17 cellular contexts compared by ENCODE assay signal in the genomic region with DNA sequence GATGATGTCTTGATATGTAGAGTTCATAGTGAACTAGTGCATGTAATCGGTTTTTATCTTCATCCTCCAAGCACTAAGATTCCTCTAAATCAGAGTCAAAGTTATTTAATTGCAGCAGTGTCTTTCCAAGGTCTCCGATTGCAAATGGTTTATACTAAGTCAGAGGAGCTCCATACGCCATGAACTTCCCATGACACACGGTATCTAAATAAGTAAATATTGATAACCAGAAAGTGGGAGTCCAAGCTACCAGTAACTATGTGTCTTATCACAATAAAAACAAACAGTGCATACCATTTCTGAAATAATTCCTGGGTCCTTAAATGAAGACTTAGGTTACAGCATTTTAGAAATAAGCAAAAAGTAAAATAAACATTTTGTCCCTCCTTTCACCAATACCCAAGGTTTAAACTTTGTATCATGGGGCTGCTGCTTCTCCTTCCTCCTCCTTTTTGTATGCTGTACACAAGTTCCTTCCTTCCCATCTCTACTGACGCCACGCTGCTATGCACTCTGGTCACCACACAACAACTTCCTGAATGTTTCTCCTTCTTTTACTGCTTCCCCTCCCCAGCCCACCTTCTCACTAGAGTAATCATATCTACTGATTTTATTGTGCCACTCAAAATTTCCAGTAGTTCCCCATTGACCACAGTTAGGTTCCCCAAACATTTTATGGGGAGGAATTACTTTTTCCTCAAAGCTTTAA. TPM values are rescaled to one million over a fixed set of nuclear protein-coding genes. Genes with fewer than 3 reads are reported as not detected.
A peak's percentile ranks its signal among the peaks of the same experiment; 100 is the strongest.
DNase-seq lines count a peak whose midpoint lies in the region; ATAC-seq and TF ChIP-seq lines count a peak whose summit lies in the region.
"Had no signal": no experiment of that assay in that cellular context is flagged by ENCODE, and none has a peak within 500 bp of the region (broad histone marks: within the 10 kb centered on the region; RNA-seq: fewer than 3 reads in every experiment).

No MANE protein-coding gene starts in this region.

- no peak overlapping the region for H2AK9ac ChIP-seq in IMR-90 (replicated peaks; ENCODE audit: low read depth, low read length, poor library complexity)

- no peaks in the 10 kb centered on the region for H3K36me3 Mint-ChIP-seq in mesothelial cell of epicardium
- H3K36me3 Mint-ChIP-seq: CD14-positive monocyte had no signal

- no TSS peak for BruUV-seq in IMR-90 (replicated peaks; lab: Mats Ljungman, UMichigan)

- peaks cover 8% of the 10 kb centered on the region for H3K4me1 Mint-ChIP-seq in mesothelial cell of epicardium
- H3K4me1 Mint-ChIP-seq: CD14-positive monocyte had no signal

- H2AK5ac ChIP-seq in IMR-90 (ENCODE audit: low read depth, low read length) (no peak overlapping the region), mesendoderm (ENCODE audit: low read length) (no peak overlapping the region)

- H2BK5ac ChIP-seq in IMR-90 (ENCODE audit: low read depth, low read length, poor library complexity, severe bottlenecking): no peak overlapping the region
- no peak overlapping the region for H2BK5ac ChIP-seq in mesendoderm (ENCODE audit: low read length)

- no peak overlapping the region for H2BK15ac ChIP-seq in IMR-90 (ENCODE audit: low read depth, low read length)
- H2BK15ac ChIP-seq in mesendoderm (replicated peaks; ENCODE audit: low read depth): no peak overlapping the region

- peak overlapping the region; percentile 70 for H3K27ac Mint-ChIP-seq in mesothelial cell of epicardium

- intact Hi-C loops in IMR-90 (cut with micrococcal nuclease): no loop called here

- no peak overlapping the region for H4K8ac ChIP-seq in IMR-90 (ENCODE audit: low read depth in 2 of 2, low read length in 2 of 2)
- no peak overlapping the region for H4K8ac ChIP-seq in mesendoderm (ENCODE audit: low read depth, low read length)

- DNase-seq in IMR-90 (peak; percentile 40), fibroblast of pulmonary artery (ENCODE audit: low read depth) (peak; percentile 25), mesothelial cell of epicardium (ENCODE audit: low spot score in 2 of 2, unreplicated experiment in 2 of 2) (no peak), mesendoderm (no peak), DMS79 treated with DMSO at 0.1 percent for 48 hours (lab: John Stamatoyannopoulos, UW) (no peak)
- no peak for DNase-seq in activated effector memory CD4-positive, alpha-beta T cell treated with anti-CD3 and anti-CD28 coated beads, Interleukin-2, amount 50 U/mL, for 16 hours
- DNase-seq in effector memory CD4-positive, alpha-beta T cell: no peak
- DNase-seq: Caco-2, DMS79, GDM1, GM23248, NCI-H1092 treated with DMSO at 0.1 percent for 48 hours, NCI-H1694 treated with DMSO at 0.1 percent for 48 hours, NCI-H69 had no signal

- H3K56ac ChIP-seq in IMR-90 (ENCODE audit: extremely low read depth, insufficient read depth, low read length) (no peak overlapping the region), mesendoderm (ENCODE audit: low read length) (no peak overlapping the region)

- no peak overlapping the region for H3K14ac ChIP-seq in IMR-90 (replicated peaks; ENCODE audit: low read depth, low read length)

- no peak overlapping the region for H4K91ac ChIP-seq in IMR-90 (ENCODE audit: insufficient read depth, low read depth, low read length)

- WGBS in IMR-90 (ENCODE audit: extremely low coverage in 2 of 2, insufficient read length in 1 of 2), 2 experiments: no CpG with 5 or more reads among the region's 6 CpGs
- WGBS in mesendoderm (ENCODE audit: extremely low coverage, insufficient coverage, low lambda C conversion rate): no CpG with 5 or more reads among the region's 6 CpGs

- CTCF ChIA-PET in IMR-90 (lab: Yijun Ruan, JAX): no interaction called here

- peaks cover 4% of the 10 kb centered on the region for H3K9me3 Mint-ChIP-seq in mesothelial cell of epicardium

- TF ChIP-seq CTCF in IMR-90 (conservative IDR thresholded peaks at IDR 0.05; ENCODE audit: low read depth, low read length): no peak
- no peak for TF ChIP-seq CTCF in fibroblast of pulmonary artery (IDR thresholded peaks at IDR 0.05; ENCODE audit: low read length, missing control alignments)
- no peak for TF ChIP-seq CTCF in mesothelial cell of epicardium (IDR thresholded peaks at IDR 0.05; ENCODE audit: unreplicated experiment)

- H3K27me3 ChIP-seq in BLaER1 (no peaks in the 10 kb centered on the region), IMR-90 (ENCODE audit: control insufficient read depth, insufficient read depth, low read length) (peaks cover 2% of the 10 kb centered on the region; the same call in 1 of the 2 replicates), mesendoderm (ENCODE audit: insufficient read depth, low read length, poor library complexity) (no peaks in the 10 kb centered on the region)
- H3K27me3 ChIP-seq in effector memory CD4-positive, alpha-beta T cell (replicated peaks; ENCODE audit: control insufficient read depth, insufficient read depth, low read length, poor library complexity, severe bottlenecking): no peaks in the 10 kb centered on the region

- no peaks in the 10 kb centered on the region for H3K9me3 ChIP-seq in BLaER1
- no peaks in the 10 kb centered on the region for H3K9me3 ChIP-seq in IMR-90 (ENCODE audit: control insufficient read depth, insufficient read depth, low read length)
- no peaks in the 10 kb centered on the region for H3K9me3 ChIP-seq in effector memory CD4-positive, alpha-beta T cell (ENCODE audit: control insufficient read depth, low read length)
- H3K9me3 ChIP-seq: Caco-2 had no signal

- in situ Hi-C loops in IMR-90 (cut with MboI; ENCODE audit: low sequenced_read_pairs): no loop called here

- ATAC-seq in IMR-90 (ENCODE audit: low read depth): peak; percentile 78
- ATAC-seq: K562 had no signal

- dilution Hi-C loops in IMR-90 (cut with HindIII; ENCODE audit: low sequenced_read_pairs, unreplicated experiment): no loop called here

- H3K18ac ChIP-seq in IMR-90 (ENCODE audit: low read depth, low read length) (no peak overlapping the region), mesendoderm (ENCODE audit: low read length) (no peak overlapping the region)

- no peaks in the 10 kb centered on the region for H4K20me1 ChIP-seq in BLaER1
- no peaks in the 10 kb centered on the region for H4K20me1 ChIP-seq in IMR-90 (ENCODE audit: insufficient read depth, low read length)

- TF ChIP-seq RAD21 in IMR-90 (IDR thresholded peaks at IDR 0.05; ENCODE audit: low read length): no peak

- H3K27ac ChIP-seq in BLaER1: no peak overlapping the region
- no peak overlapping the region for H3K27ac ChIP-seq in IMR-90 (ENCODE audit: insufficient read depth, low read length)
- H3K27ac ChIP-seq in mesendoderm (ENCODE audit: low read depth, low read length): no peak overlapping the region
- no peak overlapping the region for H3K27ac ChIP-seq in effector memory CD4-positive, alpha-beta T cell (ENCODE audit: insufficient read depth, low read length, poor library complexity, severe bottlenecking)
- H3K27ac ChIP-seq: GM23248 had no signal

- H4K5ac ChIP-seq in IMR-90 (ENCODE audit: low read depth, low read length) (no peak overlapping the region), mesendoderm (ENCODE audit: low read length) (no peak overlapping the region)

- no peak overlapping the region for H3K4ac ChIP-seq in IMR-90 (ENCODE audit: low read depth, low read length)
- no peak overlapping the region for H3K4ac ChIP-seq in mesendoderm (ENCODE audit: low read depth, low read length)

- H3K4me3 ChIP-seq in BLaER1 (no peak overlapping the region), IMR-90 (ENCODE audit: insufficient read depth, low read depth, low read length) (no peak overlapping the region), fibroblast of pulmonary artery (replicated peaks; ENCODE audit: low read depth, low read length) (no peak overlapping the region), mesendoderm (ENCODE audit: low read length) (no peak overlapping the region)
- H3K4me3 ChIP-seq in effector memory CD4-positive, alpha-beta T cell (ENCODE audit: insufficient read depth, low read depth, low read length, poor library complexity, severe bottlenecking): no peak overlapping the region
- H3K4me3 ChIP-seq: GM23248, K562 had no signal

- H2BK120ac ChIP-seq in IMR-90 (ENCODE audit: low read depth, low read length): no peak overlapping the region
- no peak overlapping the region for H2BK120ac ChIP-seq in mesendoderm (ENCODE audit: low read depth, low read length)

- no peaks in the 10 kb centered on the region for H3K9me1 ChIP-seq in IMR-90 (ENCODE audit: insufficient read depth, low read length)

- H3K23ac ChIP-seq in IMR-90 (ENCODE audit: low read depth, low read length) (no peak overlapping the region), mesendoderm (ENCODE audit: low read length) (no peak overlapping the region)

- H3K79me1 ChIP-seq in IMR-90 (ENCODE audit: low read depth in 1 of 2, low read length in 2 of 2) (no peaks in the 10 kb centered on the region), mesendoderm (ENCODE audit: low read length) (no peaks in the 10 kb centered on the region)

- no peak overlapping the region for H2AFZ ChIP-seq in IMR-90 (replicated peaks; ENCODE audit: low read length, poor library complexity)
- H2AFZ ChIP-seq: GM23248 had no signal

- peaks cover 9% of the 10 kb centered on the region for H3K4me1 ChIP-seq in BLaER1
- H3K4me1 ChIP-seq in IMR-90 (ENCODE audit: control insufficient read depth, insufficient read depth, low read length): no peaks in the 10 kb centered on the region
- H3K4me1 ChIP-seq in mesendoderm (ENCODE audit: control insufficient read depth, low read depth, low read length): no peaks in the 10 kb centered on the region
- H3K4me1 ChIP-seq in effector memory CD4-positive, alpha-beta T cell (ENCODE audit: control insufficient read depth, insufficient read depth, low read length, poor library complexity, severe bottlenecking): no peaks in the 10 kb centered on the region

- POLR2A ChIA-PET in IMR-90 (lab: Charles Lee; ENCODE audit: unreplicated experiment): no interaction called here

- H2BK20ac ChIP-seq in IMR-90 (ENCODE audit: low read depth, low read length): no peak overlapping the region

- peak overlapping the region; percentile 34 for H3K4me2 ChIP-seq in BLaER1
- no peak overlapping the region for H3K4me2 ChIP-seq in IMR-90 (ENCODE audit: low read depth, low read length)
- H3K4me2 ChIP-seq in mesendoderm (ENCODE audit: low read length): no peak overlapping the region

- peaks cover 2% of the 10 kb centered on the region for H3K27me3 Mint-ChIP-seq in mesothelial cell of epicardium (ENCODE audit: low read depth)

- H3K36me3 ChIP-seq in BLaER1: no peaks in the 10 kb centered on the region
- no peaks in the 10 kb centered on the region for H3K36me3 ChIP-seq in IMR-90 (ENCODE audit: control insufficient read depth, insufficient read depth, low read length)
- no peaks in the 10 kb centered on the region for H3K36me3 ChIP-seq in mesendoderm (ENCODE audit: control insufficient read depth, insufficient read depth, low read length)
- no peaks in the 10 kb centered on the region for H3K36me3 ChIP-seq in effector memory CD4-positive, alpha-beta T cell (ENCODE audit: control insufficient read depth, insufficient read depth, low read length)

- H3K4me3 Mint-ChIP-seq in mesothelial cell of epicardium: no peak overlapping the region
- H3K4me3 Mint-ChIP-seq: CD14-positive monocyte had no signal

- TF ChIP-seq POLR2A in IMR-90 (IDR thresholded peaks at IDR 0.05; ENCODE audit: low read depth, low read length): no peak

- no peak overlapping the region for H3K9ac ChIP-seq in BLaER1
- H3K9ac ChIP-seq in IMR-90 (ENCODE audit: low read depth, low read length): no peak overlapping the region
- H3K9ac ChIP-seq in mesendoderm (ENCODE audit: low read length): no peak overlapping the region
- H3K9ac ChIP-seq: GM23248 had no signal

- no peaks in the 10 kb centered on the region for H3K79me2 ChIP-seq in mesendoderm (ENCODE audit: control insufficient read depth, insufficient read depth, low read length)

RNA-seq across cellular contexts. Expression of gene NR1H4, which starts 10.7 kb away (rescaled TPM):
- not detected in 2 replicates for total RNA-seq in IMR-90 (2012; rRNA removed)
- polyA plus RNA-seq in IMR-90 (2012; rRNA removed): not detected in 2 replicates
- not detected in 2 replicates for polyA plus RNA-seq in IMR-90 (2012; cell fraction: cytosol; rRNA removed)
- polyA plus RNA-seq in IMR-90 (2012; cell fraction: nucleus; rRNA removed; ENCODE audit: low replicate concordance): not detected in 2 replicates
- total RNA-seq in mesothelial cell of epicardium: 0.81 to 1.9 TPM (median 1.4 TPM) in 3 replicates
- not detected for polyA plus RNA-seq in mesendoderm (2013, experiment 1 of 2)
- polyA plus RNA-seq in mesendoderm (2013, experiment 2 of 2): not detected
- total RNA-seq: Caco-2, GM23248, K562 had no signal
- polyA plus RNA-seq: CD14-positive monocyte, GM23248 had no signal

Comparison
In these comparisons a context has a peak if more than half of its experiments do, and no peak if none do; other contexts are left out.
1. DNase-seq: peak in IMR-90 (single experiment) and fibroblast of pulmonary artery (single experiment); none in mesothelial cell of epicardium (0 of 2), mesendoderm (single experiment), activated effector memory CD4-positive, alpha-beta T cell treated with anti-CD3 and anti-CD28 coated beads, Interleukin-2, amount 50 U/mL, for 16 hours (single experiment), DMS79 treated with DMSO at 0.1 percent for 48 hours (single experiment) and effector memory CD4-positive, alpha-beta T cell (0 of 3).